ENCODE assay signal across 8 cellular contexts in genomic region chrX:47650164-47651042, GRCh38. TPM values are rescaled to one million over a fixed set of nuclear protein-coding genes. Genes with fewer than 3 reads are reported as not detected.
DNase-seq lines count a peak whose midpoint lies in the region; ATAC-seq and TF ChIP-seq lines count a peak whose summit lies in the region.

A gene with protein sequence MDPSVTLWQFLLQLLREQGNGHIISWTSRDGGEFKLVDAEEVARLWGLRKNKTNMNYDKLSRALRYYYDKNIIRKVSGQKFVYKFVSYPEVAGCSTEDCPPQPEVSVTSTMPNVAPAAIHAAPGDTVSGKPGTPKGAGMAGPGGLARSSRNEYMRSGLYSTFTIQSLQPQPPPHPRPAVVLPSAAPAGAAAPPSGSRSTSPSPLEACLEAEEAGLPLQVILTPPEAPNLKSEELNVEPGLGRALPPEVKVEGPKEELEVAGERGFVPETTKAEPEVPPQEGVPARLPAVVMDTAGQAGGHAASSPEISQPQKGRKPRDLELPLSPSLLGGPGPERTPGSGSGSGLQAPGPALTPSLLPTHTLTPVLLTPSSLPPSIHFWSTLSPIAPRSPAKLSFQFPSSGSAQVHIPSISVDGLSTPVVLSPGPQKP (minus strand): TSS chrX:47650563. CDS start chrX:47641441, 9,122 bp downstream.

- peak within 1 kb of the TSS; percentile 77 for H3K4me3 Mint-ChIP-seq in Calu3 (ENCODE audit: low read depth, unreplicated experiment)
- peak within 1 kb of the TSS; percentile 89 for H3K4me3 Mint-ChIP-seq in endothelial cell (ENCODE audit: unreplicated experiment)

- TF ChIP-seq CTCF in Calu3 (IDR thresholded peaks at IDR 0.05; ENCODE audit: unreplicated experiment) = no peak
- TF ChIP-seq CTCF in OCI-LY1 (IDR thresholded peaks at IDR 0.05; ENCODE audit: low read length) = no peak
- TF ChIP-seq CTCF in endothelial cell (IDR thresholded peaks at IDR 0.05; ENCODE audit: unreplicated experiment) = no peak

- BruUV-seq in Calu3 (replicated peaks; lab: Mats Ljungman, UMichigan) = no TSS peak

- H3K9me2 ChIP-seq in OCI-LY1 (ENCODE audit: low read depth, low read length) = no peaks in the 10 kb centered on the region

- under 1% methylated on average over 56 of the region's 65 CpGs for WGBS in HUES64

- H3K27me3 Mint-ChIP-seq in Calu3 (ENCODE audit: unreplicated experiment) (no peaks in the 10 kb centered on the region), endothelial cell (ENCODE audit: unreplicated experiment) (peaks cover 1% of the 10 kb centered on the region)

- H3K4me3 ChIP-seq in HUES64 (ENCODE audit: low read length) = peak within 1 kb of the TSS; percentile 74
- peak within 1 kb of the TSS; percentile 94 for H3K4me3 ChIP-seq in OCI-LY1 (ENCODE audit: low read depth, low read length, poor library complexity, severe bottlenecking)

- peak within 1 kb of the TSS; percentile 82 for H3K4me2 ChIP-seq in OCI-LY1 (ENCODE audit: low read length)

- H3F3A ChIP-seq in OCI-LY1 (ENCODE audit: insufficient read depth, low read length) = no peaks in the 10 kb centered on the region

- H3K36me3 ChIP-seq in HUES64 (ENCODE audit: insufficient read depth, low read length) (peaks cover 21% of the 10 kb centered on the region), OCI-LY1 (ENCODE audit: insufficient read depth, low read length) (peaks cover 26% of the 10 kb centered on the region)

- H3K9me3 ChIP-seq in HUES64 (ENCODE audit: insufficient read depth, low read depth, low read length) (no peaks in the 10 kb centered on the region), OCI-LY1 (ENCODE audit: low read length) (no peaks in the 10 kb centered on the region)

- DNase-seq in Calu3 (peak; percentile 94), activated T-cell treated with anti-CD3 and anti-CD28 coated beads for 1 hour (ENCODE audit: low read depth) (peak; percentile 73), endothelial cell (ENCODE audit: low spot score) (peak; percentile 81), midbrain (lab: John Stamatoyannopoulos, UW) (peak; percentile 97)
- DNase-seq in stimulated activated CD8-positive, alpha-beta memory T cell treated with anti-CD3 and anti-CD28 coated beads, Interleukin-2, amount 100 ng/mL, for 1 hour (ENCODE audit: low read depth in 2 of 2) = peak; percentile 68 to 79

- H3K9ac ChIP-seq in HUES64 (ENCODE audit: low read depth, low read length) (peak within 1 kb of the TSS; percentile 84), OCI-LY1 (ENCODE audit: low read length) (peak within 1 kb of the TSS; percentile 86)

- peak; percentile 87 for ATAC-seq in GM21447 (IDR thresholded peaks at IDR 0.05; ENCODE audit: unreplicated experiment)

- peak within 1 kb of the TSS; percentile 69; the same call in 1 of the 2 replicates for H3K27ac ChIP-seq in HUES64 (ENCODE audit: low read depth, low read length)
- peak within 1 kb of the TSS; percentile 58 for H3K27ac ChIP-seq in OCI-LY1 (ENCODE audit: low read depth, low read length, poor library complexity, severe bottlenecking)

- intact Hi-C loops in Calu3 (cut with micrococcal nuclease; ENCODE audit: unreplicated experiment) = loop anchor here (10.0 kb wide), 1 partner anchor 86 kb away; the partner anchor contains the start of gene ARAF

- H3K27ac Mint-ChIP-seq in Calu3 (ENCODE audit: unreplicated experiment) (peak within 1 kb of the TSS; percentile 83), endothelial cell (ENCODE audit: unreplicated experiment) (peak within 1 kb of the TSS; percentile 86)

- H2AFZ ChIP-seq in OCI-LY1 (ENCODE audit: low read length) = no peak within 1 kb of the TSS

- H3K36me3 Mint-ChIP-seq in Calu3 (ENCODE audit: insufficient read depth, unreplicated experiment) = peaks cover 37% of the 10 kb centered on the region
- peaks cover 12% of the 10 kb centered on the region for H3K36me3 Mint-ChIP-seq in endothelial cell (ENCODE audit: low read depth, unreplicated experiment)

- H3K79me2 ChIP-seq in OCI-LY1 (ENCODE audit: insufficient read depth, low read length) = no peaks in the 10 kb centered on the region

- H3K27me3 ChIP-seq in HUES64 (ENCODE audit: insufficient read depth, low read length) = no peaks in the 10 kb centered on the region
- H3K27me3 ChIP-seq in OCI-LY1 (ENCODE audit: insufficient read depth, low read length) = no peaks in the 10 kb centered on the region

- CTCF ChIA-PET in Calu3 (lab: Charles Lee) = interaction anchor here (1.0 to 1.2 kb wide), 2 partner anchors 37 to 101 kb away, joined by 3 to 4 read pairs; no protein-coding TSS in a partner anchor

- H4K20me1 ChIP-seq in OCI-LY1 (ENCODE audit: insufficient read depth, low read length) = no peaks in the 10 kb centered on the region

- H3K4me1 ChIP-seq in HUES64 (ENCODE audit: insufficient read depth, low read length) (no peaks in the 10 kb centered on the region), OCI-LY1 (ENCODE audit: insufficient read depth, low read length, severe bottlenecking) (peaks cover 23% of the 10 kb centered on the region)

- H3K9me3 Mint-ChIP-seq in Calu3 (ENCODE audit: low read depth, unreplicated experiment) (no peaks in the 10 kb centered on the region), endothelial cell (ENCODE audit: unreplicated experiment) (no peaks in the 10 kb centered on the region)

- H3K4me1 Mint-ChIP-seq in Calu3 (ENCODE audit: low read depth, unreplicated experiment) (peaks cover 33% of the 10 kb centered on the region), endothelial cell (ENCODE audit: unreplicated experiment) (peaks cover 19% of the 10 kb centered on the region)

RNA-seq across cellular contexts. Expression of the gene that starts here (rescaled TPM):
- total RNA-seq in Calu3 (2022) = 42.4 and 43.9 TPM in 2 replicates
- 23.2 TPM for polyA plus RNA-seq in HUES64 (2013, experiment 1 of 2)
- polyA plus RNA-seq in HUES64 (2013, experiment 2 of 2) = 25.6 TPM
- total RNA-seq in endothelial cell (ENCODE audit: unreplicated experiment) = 29.4 TPM

Comparison
In these comparisons a context has a peak if more than half of its experiments do, and no peak if none do; other contexts are left out.
1. Peak in every context shown above with its lines: DNase-seq, ATAC-seq, H3K4me3 ChIP-seq and H3K27ac ChIP-seq.